In genomic region chr19:41436664-41436951, GRCh38 we compare ENCODE assay signal across 26 cellular contexts. TPM values are rescaled to one million over a fixed set of nuclear protein-coding genes. Genes with fewer than 3 reads are reported as not detected.
A peak's percentile ranks its signal among the peaks of the same experiment; 100 is the strongest.
DNase-seq lines count a peak whose midpoint lies in the region; ATAC-seq, FAIRE-seq and TF ChIP-seq lines count a peak whose summit lies in the region.
"Had no signal": no experiment of that assay in that cellular context is flagged by ENCODE, and none has a peak within 500 bp of the region (broad histone marks: within the 10 kb centered on the region; RNA-seq: fewer than 3 reads in every experiment).

No MANE protein-coding gene starts in this region.

- ATAC-seq in stimulated activated naive CD8-positive, alpha-beta T cell treated with anti-CD3 and anti-CD28 coated beads, Interleukin-15, Interleukin-2, amounts not matched to agents 100 U/mL and 50 U/mL, for 24 hours = no peak
- ATAC-seq: Panc1 had no signal

- H3K4me1 Mint-ChIP-seq in stimulated activated naive CD8-positive, alpha-beta T cell treated with anti-CD3 and anti-CD28 coated beads, Interleukin-15, Interleukin-2, amounts not matched to agents 100 ng/mL and 50 ng/mL, for 24 hours (ENCODE audit: low read depth) = peaks cover 11% of the 10 kb centered on the region
- peaks cover 3% of the 10 kb centered on the region for H3K4me1 Mint-ChIP-seq in type B pancreatic cell (ENCODE audit: unreplicated experiment)

- TF ChIP-seq CTCF in colonic mucosa (IDR thresholded peaks at IDR 0.05) (no peak), type B pancreatic cell (conservative IDR thresholded peaks at IDR 0.05) (no peak)

- no peaks in the 10 kb centered on the region for H3K36me3 ChIP-seq in colonic mucosa
- peaks cover 22 to 31% of the 10 kb centered on the region in 2 donors for H3K36me3 ChIP-seq in mucosa of rectum (ENCODE audit: control insufficient read depth in 2 of 2, insufficient read depth in 2 of 2, low read length in 2 of 2)

- peak overlapping the region; percentile 24 for H3K27ac Mint-ChIP-seq in stimulated activated naive CD8-positive, alpha-beta T cell treated with anti-CD3 and anti-CD28 coated beads, Interleukin-15, Interleukin-2, amounts not matched to agents 100 ng/mL and 50 ng/mL, for 24 hours
- no peak overlapping the region for H3K27ac Mint-ChIP-seq in type B pancreatic cell

- intact Hi-C loops in colonic mucosa (cut with DNase I) = loop anchor here (10.0 kb wide), 1 partner anchor 112 kb away; no protein-coding TSS in a partner anchor

- H3K27me3 Mint-ChIP-seq in stimulated activated naive CD8-positive, alpha-beta T cell treated with anti-CD3 and anti-CD28 coated beads, Interleukin-15, Interleukin-2, amounts not matched to agents 100 ng/mL and 50 ng/mL, for 24 hours = no peaks in the 10 kb centered on the region
- H3K27me3 Mint-ChIP-seq in type B pancreatic cell = peaks cover 7% of the 10 kb centered on the region
- H3K27me3 Mint-ChIP-seq: CD4-positive, alpha-beta memory T cell had no signal

- H3K9ac ChIP-seq in colonic mucosa (ENCODE audit: low read depth in 2 of 2, low read length in 2 of 2) = peak overlapping the region in 1 of 2 donors; percentile 34
- peak overlapping the region in 1 of 2 donors; percentile 26 for H3K9ac ChIP-seq in mucosa of rectum (ENCODE audit: low read depth in 1 of 2, low read length in 2 of 2)
- H3K9ac ChIP-seq: GM23248 had no signal

- H3K9me3 Mint-ChIP-seq in stimulated activated naive CD8-positive, alpha-beta T cell treated with anti-CD3 and anti-CD28 coated beads, Interleukin-15, Interleukin-2, amounts not matched to agents 100 ng/mL and 50 ng/mL, for 24 hours = no peaks in the 10 kb centered on the region
- H3K9me3 Mint-ChIP-seq in type B pancreatic cell = no peaks in the 10 kb centered on the region
- H3K9me3 Mint-ChIP-seq: CD4-positive, alpha-beta memory T cell had no signal

- H3K4me1 ChIP-seq in colonic mucosa = peaks cover 3% of the 10 kb centered on the region
- H3K4me1 ChIP-seq in mucosa of rectum (ENCODE audit: control insufficient read depth in 2 of 2, insufficient read depth in 2 of 2, low read length in 2 of 2) = peaks cover 8 to 13% of the 10 kb centered on the region in 2 donors
- H3K4me1 ChIP-seq: Caco-2, HAP-1, SJSA1 had no signal

- no peak for FAIRE-seq in RCC 7860 (lab: Jason Lieb, UNC)
- FAIRE-seq: GM12892, GM18507, HTR-8/SVneo had no signal

- H3K9me3 ChIP-seq in colonic mucosa (no peaks in the 10 kb centered on the region), mucosa of rectum (ENCODE audit: control insufficient read depth in 2 of 2, low read length in 2 of 2) (no peaks in the 10 kb centered on the region)
- H3K9me3 ChIP-seq: Caco-2, HAP-1, SJSA1 had no signal

- DNase-seq in stimulated activated naive CD8-positive, alpha-beta T cell treated with anti-CD3 and anti-CD28 coated beads, Interleukin-15, Interleukin-2, amounts not matched to agents 100 U/mL and 50 U/mL, for 24 hours = no peak
- DNase-seq in colonic mucosa (no peak), type B pancreatic cell (ENCODE audit: extremely low spot score, unreplicated experiment) (no peak), RCC 7860 (ENCODE audit: low spot score) (no peak), cerebellum (ENCODE audit: low spot score) (no peak), middle frontal gyrus (ENCODE audit: extremely low spot score, low spot score) (no peak)
- DNase-seq: Caco-2; CD4-positive, alpha-beta memory T cell; DMS 273 treated with DMSO at 0.1 percent for 48 hours; DND-41; GM23248; IMR-90; NCI-H1694; NCI-H2081; NCI-H2171 treated with DMSO at 0.1 percent for 48 hours; NCI-H524 treated with DMSO at 0.1 percent for 48 hours; NCI-H82 had no signal

- H3K36me3 Mint-ChIP-seq in stimulated activated naive CD8-positive, alpha-beta T cell treated with anti-CD3 and anti-CD28 coated beads, Interleukin-15, Interleukin-2, amounts not matched to agents 100 ng/mL and 50 ng/mL, for 24 hours (ENCODE audit: low read depth) = peaks cover 32% of the 10 kb centered on the region
- H3K36me3 Mint-ChIP-seq in type B pancreatic cell = peaks cover 12% of the 10 kb centered on the region

- H3K27ac ChIP-seq in colonic mucosa = peak overlapping the region; percentile 17
- H3K27ac ChIP-seq in mucosa of rectum (ENCODE audit: low read depth in 2 of 2, low read length in 2 of 2) = peak overlapping the region; percentile 44 to 48
- H3K27ac ChIP-seq: GM23248, SJSA1 had no signal

- H3K4me3 ChIP-seq in colonic mucosa = no peak overlapping the region
- no peak overlapping the region for H3K4me3 ChIP-seq in mucosa of rectum (ENCODE audit: low read length in 2 of 2)
- H3K4me3 ChIP-seq: GM23248, HAP-1, SJSA1 had no signal

- H3K4me3 Mint-ChIP-seq in stimulated activated naive CD8-positive, alpha-beta T cell treated with anti-CD3 and anti-CD28 coated beads, Interleukin-15, Interleukin-2, amounts not matched to agents 100 ng/mL and 50 ng/mL, for 24 hours = no peak overlapping the region
- H3K4me3 Mint-ChIP-seq in type B pancreatic cell = peak overlapping the region; percentile 32

- H3K27me3 ChIP-seq in colonic mucosa (no peaks in the 10 kb centered on the region), mucosa of rectum (ENCODE audit: control insufficient read depth in 2 of 2, insufficient read depth in 2 of 2, low read length in 2 of 2) (no peaks in the 10 kb centered on the region)
- H3K27me3 ChIP-seq: SJSA1 had no signal

RNA-seq across cellular contexts. Expression of gene DMAC2, which starts 3.1 kb away (rescaled TPM):
- total RNA-seq in colonic mucosa (10 to 100 TPM; 48.0 to 61.8 TPM), type B pancreatic cell (ENCODE audit: low replicate concordance) (43.8 and 57.4 TPM in 2 replicates), cerebellum (17.3 TPM)

RNA-seq across cellular contexts. Expression of gene ERICH4, which starts 6.3 kb away (rescaled TPM):
- total RNA-seq in colonic mucosa = not detected
- 0.56 and 0.81 TPM in 2 replicates for total RNA-seq in type B pancreatic cell (ENCODE audit: low replicate concordance)
- total RNA-seq in cerebellum = not detected
- total RNA-seq: A673; Caco-2; CD4-positive, alpha-beta memory T cell; GM23248; IMR-90; SJSA1 had no signal

RNA-seq across cellular contexts. Expression of gene B3GNT8, which starts 9.4 kb away (rescaled TPM):
- total RNA-seq in colonic mucosa = 10 to 100 TPM; 26.5 to 34.1 TPM
- total RNA-seq in type B pancreatic cell (ENCODE audit: low replicate concordance) = 9.3 and 13.0 TPM in 2 replicates
- 0.18 TPM for total RNA-seq in cerebellum
- total RNA-seq: SJSA1 had no signal

RNA-seq across cellular contexts. Expression of gene BCKDHA, which starts 39.0 kb away (rescaled TPM):
- total RNA-seq in colonic mucosa (10 to 100 TPM; 18.8 to 31.7 TPM), type B pancreatic cell (ENCODE audit: low replicate concordance) (7.5 and 11.7 TPM in 2 replicates), cerebellum (23.0 TPM)

RNA-seq across cellular contexts. Expression of gene EXOSC5, which starts 39.4 kb away (rescaled TPM):
- 10 to 100 TPM; 11.5 to 33.5 TPM for total RNA-seq in colonic mucosa
- 11.4 and 20.2 TPM in 2 replicates for total RNA-seq in type B pancreatic cell (ENCODE audit: low replicate concordance)
- 7.4 TPM for total RNA-seq in cerebellum
